In genomic region chr5:33462456-33462855, GRCh38 we compare ENCODE assay signal across 18 cellular contexts. TPM values are rescaled to one million over a fixed set of nuclear protein-coding genes. Genes with fewer than 3 reads are reported as not detected.
DNase-seq lines count a peak whose midpoint lies in the region; ATAC-seq, FAIRE-seq and TF ChIP-seq lines count a peak whose summit lies in the region.
"Had no signal": no experiment of that assay in that cellular context is flagged by ENCODE, and none has a peak within 500 bp of the region (broad histone marks: within the 10 kb centered on the region; RNA-seq: fewer than 3 reads in every experiment).

No MANE protein-coding gene starts in this region.

- no peak overlapping the region for H3K4me2 ChIP-seq in astrocyte (ENCODE audit: low read length)

- H2AFZ ChIP-seq in astrocyte (ENCODE audit: low read depth, low read length) = no peak overlapping the region
- H2AFZ ChIP-seq: GM23248 had no signal

- no peaks in the 10 kb centered on the region for H3K9me3 Mint-ChIP-seq in astrocyte (ENCODE audit: unreplicated experiment)
- no peaks in the 10 kb centered on the region for H3K9me3 Mint-ChIP-seq in stimulated activated naive CD8-positive, alpha-beta T cell treated with anti-CD3 and anti-CD28 coated beads, Interleukin-15, amount 100 ng/mL, for 72 hours
- no peaks in the 10 kb centered on the region for H3K9me3 Mint-ChIP-seq in activated naive CD4-positive, alpha-beta T cell treated with anti-CD3 and anti-CD28 coated beads, Interleukin-2, amount 10 ng/mL, durations not matched to agents 7 days and 5 days
- H3K9me3 Mint-ChIP-seq: CD4-positive, alpha-beta T cell had no signal

- DNase-seq in AG09309 (ENCODE audit: low read depth) (peak; percentile 32), astrocyte (ENCODE audit: low read depth) (peak; percentile 59), fibroblast of mammary gland (ENCODE audit: low read depth) (peak; percentile 34), D721Med (ENCODE audit: insufficient read length, low spot score) (no peak)
- DNase-seq in stimulated activated naive CD8-positive, alpha-beta T cell treated with anti-CD3 and anti-CD28 coated beads, Interleukin-15, amount 100 ng/mL, for 72 hours = no peak
- no peak for DNase-seq in activated naive CD4-positive, alpha-beta T cell treated with anti-CD3 and anti-CD28 coated beads, Interleukin-2, amount 10 ng/mL, durations not matched to agents 7 days and 5 days
- DNase-seq: 8988T; C1 segment of cervical spinal cord; Calu3; CD4-positive, alpha-beta T cell; DMS79; GM23248; H7 had no signal

- no peaks in the 10 kb centered on the region for H3K9me3 ChIP-seq in astrocyte (ENCODE audit: insufficient read depth, low read depth, low read length)

- no peaks in the 10 kb centered on the region for H3K4me1 Mint-ChIP-seq in astrocyte (ENCODE audit: low read depth, unreplicated experiment)
- peaks cover 6% of the 10 kb centered on the region for H3K4me1 Mint-ChIP-seq in stimulated activated naive CD8-positive, alpha-beta T cell treated with anti-CD3 and anti-CD28 coated beads, Interleukin-15, amount 100 ng/mL, for 72 hours
- no peaks in the 10 kb centered on the region for H3K4me1 Mint-ChIP-seq in activated naive CD4-positive, alpha-beta T cell treated with anti-CD3 and anti-CD28 coated beads, Interleukin-2, amount 10 ng/mL, durations not matched to agents 7 days and 5 days
- H3K4me1 Mint-ChIP-seq: B cell had no signal

- no peak for ATAC-seq in stimulated activated naive CD8-positive, alpha-beta T cell treated with anti-CD3 and anti-CD28 coated beads, Interleukin-15, amount 100 ng/mL, for 72 hours
- ATAC-seq in HG03469 (IDR thresholded peaks at IDR 0.05; ENCODE audit: unreplicated experiment) = no peak
- ATAC-seq: GM12878 had no signal

- peaks cover 28% of the 10 kb centered on the region for H4K20me1 ChIP-seq in astrocyte (ENCODE audit: insufficient read depth, low read length)

- no peak overlapping the region for H3K27ac ChIP-seq in astrocyte (ENCODE audit: low read depth, low read length)
- H3K27ac ChIP-seq: GM23248 had no signal

- peaks cover 22% of the 10 kb centered on the region for H3K36me3 Mint-ChIP-seq in astrocyte (ENCODE audit: low read depth, unreplicated experiment)
- peaks cover 75% of the 10 kb centered on the region for H3K36me3 Mint-ChIP-seq in activated naive CD4-positive, alpha-beta T cell treated with anti-CD3 and anti-CD28 coated beads, Interleukin-2, amount 10 ng/mL, durations not matched to agents 7 days and 5 days

- H3K79me2 ChIP-seq in astrocyte (ENCODE audit: insufficient read depth, low read length) = no peaks in the 10 kb centered on the region

- H3K4me3 ChIP-seq in AG09309 (ENCODE audit: control insufficient read depth, low read depth, low read length) = no peak overlapping the region
- no peak overlapping the region for H3K4me3 ChIP-seq in astrocyte (ENCODE audit: insufficient read depth, low read depth, low read length)
- no peak overlapping the region for H3K4me3 ChIP-seq in fibroblast of mammary gland (ENCODE audit: control insufficient read depth, low read depth, low read length)
- H3K4me3 ChIP-seq: GM12878, GM23248 had no signal

- H3K27me3 ChIP-seq in astrocyte (ENCODE audit: insufficient read depth, low read length) = no peaks in the 10 kb centered on the region

- CTCF ChIA-PET in activated naive CD4-positive, alpha-beta T cell treated with anti-CD3 and anti-CD28 coated beads, Interleukin-2, amount 10 ng/mL, durations not matched to agents 7 days and 5 days (lab: Charles Lee) = no interaction called here

- no peak overlapping the region for H3K4me3 Mint-ChIP-seq in astrocyte (ENCODE audit: unreplicated experiment)
- H3K4me3 Mint-ChIP-seq in stimulated activated naive CD8-positive, alpha-beta T cell treated with anti-CD3 and anti-CD28 coated beads, Interleukin-15, amount 100 ng/mL, for 72 hours = no peak overlapping the region
- H3K4me3 Mint-ChIP-seq in activated naive CD4-positive, alpha-beta T cell treated with anti-CD3 and anti-CD28 coated beads, Interleukin-2, amount 10 ng/mL, durations not matched to agents 7 days and 5 days = no peak overlapping the region
- H3K4me3 Mint-ChIP-seq: B cell; CD4-positive, alpha-beta T cell had no signal

- no peak for TF ChIP-seq CTCF in AG09309 (IDR thresholded peaks at IDR 0.05; ENCODE audit: control insufficient read depth, insufficient read depth, low read depth, low read length, missing control alignments)
- TF ChIP-seq CTCF in astrocyte (IDR thresholded peaks at IDR 0.05; ENCODE audit: insufficient read depth, low read depth, low read length) = no peak
- no peak for TF ChIP-seq CTCF in fibroblast of mammary gland (conservative IDR thresholded peaks at IDR 0.05; ENCODE audit: control insufficient read depth, insufficient read depth, low read depth, low read length)
- no peak for TF ChIP-seq CTCF in D721Med (IDR thresholded peaks at IDR 0.05; ENCODE audit: insufficient read depth, missing control alignments)

- H3K9ac ChIP-seq in astrocyte (ENCODE audit: low read length) = no peak overlapping the region
- H3K9ac ChIP-seq: GM23248 had no signal

- H3K27me3 Mint-ChIP-seq in astrocyte (ENCODE audit: low read depth, unreplicated experiment) = no peaks in the 10 kb centered on the region
- H3K27me3 Mint-ChIP-seq in stimulated activated naive CD8-positive, alpha-beta T cell treated with anti-CD3 and anti-CD28 coated beads, Interleukin-15, amount 100 ng/mL, for 72 hours = no peaks in the 10 kb centered on the region
- H3K27me3 Mint-ChIP-seq in activated naive CD4-positive, alpha-beta T cell treated with anti-CD3 and anti-CD28 coated beads, Interleukin-2, amount 10 ng/mL, durations not matched to agents 7 days and 5 days = no peaks in the 10 kb centered on the region
- H3K27me3 Mint-ChIP-seq: B cell; CD4-positive, alpha-beta T cell had no signal

- no peak overlapping the region for H3K27ac Mint-ChIP-seq in astrocyte (ENCODE audit: unreplicated experiment)
- H3K27ac Mint-ChIP-seq in stimulated activated naive CD8-positive, alpha-beta T cell treated with anti-CD3 and anti-CD28 coated beads, Interleukin-15, amount 100 ng/mL, for 72 hours = no peak overlapping the region
- H3K27ac Mint-ChIP-seq in activated naive CD4-positive, alpha-beta T cell treated with anti-CD3 and anti-CD28 coated beads, Interleukin-2, amount 10 ng/mL, durations not matched to agents 7 days and 5 days = no peak overlapping the region
- H3K27ac Mint-ChIP-seq: B cell; CD4-positive, alpha-beta T cell had no signal

- FAIRE-seq in astrocyte (lab: Jason Lieb, UNC) (no peak), islet of Langerhans (lab: Jason Lieb, UNC) (peak; percentile 56), D721Med (lab: Jason Lieb, UNC) (no peak)
- FAIRE-seq: GM12878, GM18507 had no signal

- H3K36me3 ChIP-seq in astrocyte (ENCODE audit: insufficient read depth, low read length) = peaks cover 93% of the 10 kb centered on the region

- H3K4me1 ChIP-seq in astrocyte (ENCODE audit: insufficient read depth, low read length) = no peaks in the 10 kb centered on the region

RNA-seq across cellular contexts. Expression of gene TARS1, which starts 21.7 kb away (rescaled TPM):
- total RNA-seq in astrocyte = 293 and 306 TPM in 2 replicates

Comparison
In these comparisons a context has a peak if more than half of its experiments do, and no peak if none do; other contexts are left out.
1. DNase-seq: peak in AG09309 (single experiment), astrocyte (single experiment) and fibroblast of mammary gland (single experiment); none in stimulated activated naive CD8-positive, alpha-beta T cell treated with anti-CD3 and anti-CD28 coated beads, Interleukin-15, amount 100 ng/mL, for 72 hours (0 of 2), activated naive CD4-positive, alpha-beta T cell treated with anti-CD3 and anti-CD28 coated beads, Interleukin-2, amount 10 ng/mL, durations not matched to agents 7 days and 5 days (single experiment) and D721Med (single experiment).